Comparison of ENCODE assay signal across 7 cellular contexts in genomic region chr19:57103573-57104277, GRCh38. TPM values are rescaled to one million over a fixed set of nuclear protein-coding genes. Genes with fewer than 3 reads are reported as not detected.
A peak's percentile ranks its signal among the peaks of the same experiment; 100 is the strongest.
DNase-seq lines count a peak whose midpoint lies in the region; ATAC-seq and TF ChIP-seq lines count a peak whose summit lies in the region.

No MANE protein-coding gene starts in this region.

- TF ChIP-seq CTCF in GM10248 (IDR thresholded peaks at IDR 0.05; ENCODE audit: control extremely low read depth, extremely low read depth, low read depth, missing control alignments) = peak; percentile 68
- peak; percentile 81 for TF ChIP-seq CTCF in WTC11 (IDR thresholded peaks at IDR 0.05)
- TF ChIP-seq CTCF in cardiac fibroblast (IDR thresholded peaks at IDR 0.05; ENCODE audit: low read depth, low read length) = peak; percentile 85

- POLR2A ChIA-PET in GM10248 (lab: Yijun Ruan, JAX) (no interaction called here), WTC11 (lab: Charles Lee) (no interaction called here)

- peaks cover 44% of the 10 kb centered on the region for H3K9me3 Mint-ChIP-seq in WTC11

- peak overlapping the region; percentile 8 to 11 for H3K4me3 ChIP-seq in cardiac fibroblast (replicated peaks in 1 of 2; ENCODE audit: low read depth in 2 of 2, low read length in 2 of 2)

- H3K4me3 Mint-ChIP-seq in WTC11 = peak overlapping the region; percentile 13; the same call in 1 of the 2 replicates

- CTCF ChIA-PET in GM10248 (lab: Yijun Ruan, JAX) (no interaction called here), WTC11 (lab: Charles Lee) (interaction anchor here (0.6 to 0.8 kb wide), 2 partner anchors 348 to 1023 kb away, joined by 3 to 4 read pairs; no protein-coding TSS in a partner anchor)

- no peaks in the 10 kb centered on the region for H3K4me1 Mint-ChIP-seq in WTC11

- H3K27me3 Mint-ChIP-seq in WTC11 (ENCODE audit: low read depth) = peaks cover 13% of the 10 kb centered on the region

- peaks cover 30% of the 10 kb centered on the region for H3K36me3 Mint-ChIP-seq in WTC11

- H3K27ac Mint-ChIP-seq in WTC11 = no peak overlapping the region

- peak; percentile 68 for DNase-seq in GM10248 (ENCODE audit: extremely low spot score)
- peak; percentile 55 for DNase-seq in NCI-H1105 (lab: John Stamatoyannopoulos, UW)
- DNase-seq in WTC11 (ENCODE audit: low spot score) = peak; percentile 63
- DNase-seq in cardiac fibroblast (ENCODE audit: low read depth in 2 of 2) = peak; percentile 80
- DNase-seq in left colon = peak; percentile 31 to 36
- peak; percentile 26 for DNase-seq in stimulated activated CD4-positive, alpha-beta T cell treated with anti-CD3 and anti-CD28 coated beads, Interleukin-2, amount 100 ng/mL, for 4 hours (ENCODE audit: low read depth)

- ATAC-seq in WTC11 (peak; percentile 67), left colon (no peak), GM18873 (IDR thresholded peaks at IDR 0.05; ENCODE audit: low FRiP score, unreplicated experiment) (no peak)

- intact Hi-C loops in left colon (cut with DNase I, micrococcal nuclease) = no loop called here

TF ChIP-seq in WTC11, 78 proteins besides CTCF, POLR2A, EP300 and RAD21:
- no peak for TF ChIP-seq CREM (CRISPR knock-in tag; IDR thresholded peaks at IDR 0.05)
- TF ChIP-seq ETV6 (CRISPR knock-in tag; IDR thresholded peaks at IDR 0.05) = no peak
- TF ChIP-seq PRDM15 (CRISPR knock-in tag; IDR thresholded peaks at IDR 0.05) = no peak
- no peak for TF ChIP-seq FOXP1 (CRISPR knock-in tag; IDR thresholded peaks at IDR 0.05; ENCODE audit: borderline replicate concordance)
- TF ChIP-seq ZNF416 (CRISPR knock-in tag; IDR thresholded peaks at IDR 0.05) = no peak
- no peak for TF ChIP-seq AFF4 (CRISPR knock-in tag; IDR thresholded peaks at IDR 0.05; ENCODE audit: borderline replicate concordance)
- TF ChIP-seq ERG (CRISPR knock-in tag; IDR thresholded peaks at IDR 0.05) = no peak
- no peak for TF ChIP-seq GTF2I (CRISPR knock-in tag; conservative IDR thresholded peaks at IDR 0.05)

RNA-seq across cellular contexts. Expression of gene USP29, which starts 16.1 kb away (rescaled TPM):
- not detected in 3 replicates for total RNA-seq in WTC11 (2021)
- total RNA-seq in left colon = not detected

RNA-seq across cellular contexts. Expression of gene ZIM3, which starts 41.3 kb away (rescaled TPM):
- total RNA-seq in WTC11 (2021) (not detected in 3 replicates), left colon (not detected)

Comparison
In these comparisons a context has a peak if more than half of its experiments do, and no peak if none do; other contexts are left out.
1. DNase-seq: peak in every context shown above with its lines; median percentile 80 in cardiac fibroblast; 68 in GM10248; 63 in WTC11; 55 in NCI-H1105; 34 in left colon; 26 in stimulated activated CD4-positive, alpha-beta T cell treated with anti-CD3 and anti-CD28 coated beads, Interleukin-2, amount 100 ng/mL, for 4 hours.